Comparison of ENCODE assay signal across 15 cellular contexts in the genomic region with DNA sequence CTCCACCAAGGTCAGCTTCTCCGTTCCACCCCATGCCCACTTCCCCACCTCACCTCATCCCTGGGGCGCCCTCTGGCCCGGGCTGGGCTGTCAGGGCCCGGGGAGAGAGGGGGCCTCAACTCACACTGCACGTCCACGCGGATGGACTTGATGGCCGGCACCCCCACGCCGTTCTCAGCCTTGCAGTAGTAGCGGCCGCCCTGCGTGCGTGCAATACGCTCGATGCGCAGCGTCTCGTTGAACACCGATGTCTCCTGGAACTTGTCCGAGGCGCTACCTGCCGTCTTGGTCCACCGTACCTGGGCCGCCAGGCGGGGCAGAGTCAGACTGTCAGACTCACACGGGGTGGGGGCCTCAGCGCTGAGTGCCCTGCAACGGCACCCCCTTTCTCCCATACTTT. TPM values are rescaled to one million over a fixed set of nuclear protein-coding genes. Genes with fewer than 3 reads are reported as not detected.
DNase-seq lines count a peak whose midpoint lies in the region; ATAC-seq and TF ChIP-seq lines count a peak whose summit lies in the region.
"Had no signal": no experiment of that assay in that cellular context is flagged by ENCODE, and none has a peak within 500 bp of the region (broad histone marks: within the 10 kb centered on the region; RNA-seq: fewer than 3 reads in every experiment).

No MANE protein-coding gene starts in this region.

- H3K36me3 Mint-ChIP-seq in glutamatergic neuron (ENCODE audit: unreplicated experiment): peaks cover 35% of the 10 kb centered on the region

- dilution Hi-C loops in mammary epithelial cell (cut with HindIII; ENCODE audit: low sequenced_read_pairs): no loop called here

- H3K27ac ChIP-seq in mammary epithelial cell (ENCODE audit: insufficient read depth, low read depth, low read length) (no peak overlapping the region), breast epithelium (no peak overlapping the region)
- H3K27ac ChIP-seq: 22Rv1; BLaER1 treated with 17β-estradiol and CSF1 and Interleukin-3, amounts not matched to agents 10 nM and 100 nM had no signal

- H3K4me3 Mint-ChIP-seq in glutamatergic neuron (ENCODE audit: unreplicated experiment): no peak overlapping the region
- H3K4me3 Mint-ChIP-seq: CD4-positive, CD25-positive, alpha-beta regulatory T cell had no signal

- ATAC-seq in sciatic nerve: no peak
- no peak for ATAC-seq in GM19023 (IDR thresholded peaks at IDR 0.05; ENCODE audit: unreplicated experiment)
- ATAC-seq in GM21737 (IDR thresholded peaks at IDR 0.05; ENCODE audit: unreplicated experiment): no peak
- ATAC-seq: GM12878, K562 had no signal

- DNase-seq in mammary epithelial cell (no peak), breast epithelium (ENCODE audit: low spot score in 2 of 2) (no peak), glutamatergic neuron (peak; percentile 5), sciatic nerve (ENCODE audit: low spot score) (peak; percentile 51)
- no peak for DNase-seq in activated CD4-positive, alpha-beta T cell treated with anti-CD3 and anti-CD28 coated beads, Interleukin-2, amount 50 U/mL, for 1 hour
- DNase-seq: CD4-positive, CD25-positive, alpha-beta regulatory T cell; DMS79; GOT3; HCEC 1CT had no signal

- H3K9me3 ChIP-seq in mammary epithelial cell (replicated peaks; ENCODE audit: insufficient read depth, low read length) (peaks cover 8% of the 10 kb centered on the region), breast epithelium (peaks cover 7 to 18% of the 10 kb centered on the region in 2 donors)

- H3K36me3 ChIP-seq in mammary epithelial cell (ENCODE audit: insufficient read depth, low read length) (no peaks in the 10 kb centered on the region), breast epithelium (no peaks in the 10 kb centered on the region)

- BruUV-seq in mammary epithelial cell (replicated peaks; lab: Mats Ljungman, UMichigan): no TSS peak

- no peak for TF ChIP-seq CTCF in mammary epithelial cell (conservative IDR thresholded peaks at IDR 0.05 in 1 of 2, IDR thresholded peaks at IDR 0.05 in 1 of 2; ENCODE audit: extremely low read depth in 1 of 2, insufficient read depth in 1 of 2, low read depth in 1 of 2, low read length in 2 of 2)
- TF ChIP-seq CTCF in breast epithelium (IDR thresholded peaks at IDR 0.05): no peak
- TF ChIP-seq CTCF in glutamatergic neuron (IDR thresholded peaks at IDR 0.05; ENCODE audit: partially characterized antibody, unreplicated experiment): no peak

- no peaks in the 10 kb centered on the region for H3K79me2 ChIP-seq in mammary epithelial cell (ENCODE audit: insufficient read depth, low read length)

- in situ Hi-C loops in mammary epithelial cell (cut with MboI; ENCODE audit: low sequenced_read_pairs in 2 of 2): no loop called here

- H3K27me3 Mint-ChIP-seq in glutamatergic neuron (ENCODE audit: unreplicated experiment): peaks cover 6% of the 10 kb centered on the region
- H3K27me3 Mint-ChIP-seq: CD4-positive, CD25-positive, alpha-beta regulatory T cell had no signal

- peak overlapping the region; percentile 22 for H3K27ac Mint-ChIP-seq in glutamatergic neuron (ENCODE audit: unreplicated experiment)
- H3K27ac Mint-ChIP-seq: CD4-positive, CD25-positive, alpha-beta regulatory T cell had no signal

- H4K20me1 ChIP-seq in mammary epithelial cell (ENCODE audit: insufficient read depth, low read length): no peaks in the 10 kb centered on the region
- H4K20me1 ChIP-seq: BLaER1 treated with 17β-estradiol and CSF1 and Interleukin-3, amounts not matched to agents 10 nM and 100 nM had no signal

- 98% methylated on average over 20 of the region's 29 CpGs for WGBS in mammary epithelial cell (ENCODE audit: low coverage, missing lambda C conversion rate)

- H3K27me3 ChIP-seq in mammary epithelial cell (ENCODE audit: insufficient read depth, low read length) (no peaks in the 10 kb centered on the region), breast epithelium (no peaks in the 10 kb centered on the region)
- H3K27me3 ChIP-seq: BLaER1 treated with 17β-estradiol and CSF1 and Interleukin-3, amounts not matched to agents 10 nM and 100 nM had no signal

- H3K4me1 ChIP-seq in mammary epithelial cell (ENCODE audit: insufficient read depth, low read length) (peaks cover 13% of the 10 kb centered on the region), breast epithelium (no peaks in the 10 kb centered on the region)

- CTCF ChIA-PET in mammary epithelial cell (lab: Charles Lee; ENCODE audit: low non-redundant PET): no interaction called here

- no peak for TF ChIP-seq POLR2A in breast epithelium (IDR thresholded peaks at IDR 0.05)

- H3K4me3 ChIP-seq in mammary epithelial cell (replicated peaks in 1 of 3; ENCODE audit: insufficient read depth in 1 of 3, low read depth in 2 of 3, low read length in 3 of 3) (no peak overlapping the region), breast epithelium (no peak overlapping the region)
- H3K4me3 ChIP-seq: BLaER1 treated with 17β-estradiol and CSF1 and Interleukin-3, amounts not matched to agents 10 nM and 100 nM; GM12878; K562 had no signal

- no peak overlapping the region for H2AFZ ChIP-seq in mammary epithelial cell (ENCODE audit: low read depth, low read length)

- no peak overlapping the region for H3K9ac ChIP-seq in mammary epithelial cell (ENCODE audit: insufficient read depth, low read length)
- H3K9ac ChIP-seq: BLaER1 treated with 17β-estradiol and CSF1 and Interleukin-3, amounts not matched to agents 10 nM and 100 nM had no signal

- peaks cover 15% of the 10 kb centered on the region for H3K9me3 Mint-ChIP-seq in glutamatergic neuron (ENCODE audit: unreplicated experiment)

- H3K4me1 Mint-ChIP-seq in glutamatergic neuron (ENCODE audit: low read depth, unreplicated experiment): peaks cover 6% of the 10 kb centered on the region

- peak overlapping the region; percentile 3 for H3K4me2 ChIP-seq in mammary epithelial cell (ENCODE audit: insufficient read depth, low read depth, low read length)

- intact Hi-C loops in mammary epithelial cell (cut with micrococcal nuclease): loop anchor here (5.0 kb wide), 1 partner anchor 36 kb away; no protein-coding TSS in a partner anchor
- intact Hi-C loops in breast epithelium (cut with DNase I; ENCODE audit: low total_unique reads): no loop called here
- intact Hi-C loops in sciatic nerve (cut with DNase I): no loop called here

RNA-seq across cellular contexts. Expression of gene MDGA1, which starts 39.6 kb away (rescaled TPM):
- total RNA-seq in mammary epithelial cell: 1 to 10 TPM; 1.7 to 1.8 TPM
- 2.3 TPM for polyA plus RNA-seq in mammary epithelial cell
- 1.8 TPM for polyA minus RNA-seq in mammary epithelial cell
- 1 to 10 TPM; 1.6 to 4.3 (median 4.3) TPM for total RNA-seq in breast epithelium
- 908 TPM for total RNA-seq in glutamatergic neuron (ENCODE audit: unreplicated experiment)
- total RNA-seq in sciatic nerve: 13.8 TPM

Comparison
In these comparisons a context has a peak if more than half of its experiments do, and no peak if none do; other contexts are left out.
1. DNase-seq: peak in glutamatergic neuron (single experiment) and sciatic nerve (single experiment); none in mammary epithelial cell (single experiment), breast epithelium (0 of 2) and activated CD4-positive, alpha-beta T cell treated with anti-CD3 and anti-CD28 coated beads, Interleukin-2, amount 50 U/mL, for 1 hour (single experiment).
2. RNA of gene MDGA1, which starts 39.6 kb away (total RNA-seq): 908 TPM in glutamatergic neuron (single experiment); 13.8 TPM in sciatic nerve (single experiment), 1.6 to 4.3 TPM in breast epithelium and 1.7 to 1.8 TPM in mammary epithelial cell; every median in the first group is over 10 times any median in the second.